8 cellular contexts compared by ENCODE assay signal in the genomic region with DNA sequence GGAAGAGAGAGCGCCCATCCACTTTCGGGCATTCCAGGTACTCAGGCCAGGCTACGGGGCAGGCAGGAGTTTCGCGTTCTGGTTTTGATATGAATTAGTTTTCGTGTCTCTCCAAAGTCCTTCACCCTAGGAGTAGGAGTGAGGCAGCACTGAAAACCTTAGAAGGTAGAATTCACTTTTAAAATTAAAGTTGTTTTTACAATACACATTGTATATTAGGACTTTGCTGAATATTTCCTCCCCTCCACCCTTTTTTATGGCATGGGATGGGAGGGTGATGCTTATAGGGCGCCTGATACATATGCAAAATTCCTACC. TPM values are rescaled to one million over a fixed set of nuclear protein-coding genes. Genes with fewer than 3 reads are reported as not detected.
DNase-seq lines count a peak whose midpoint lies in the region; ATAC-seq, FAIRE-seq and TF ChIP-seq lines count a peak whose summit lies in the region.

No MANE protein-coding gene starts in this region.

- ATAC-seq in A549 (no peak; a peak in 1 of 6 replicates), GM19467 (IDR thresholded peaks at IDR 0.05; ENCODE audit: unreplicated experiment) (no peak), HG03457 (IDR thresholded peaks at IDR 0.05; ENCODE audit: unreplicated experiment) (no peak)

- POLR2A ChIA-PET in A549 (lab: Yijun Ruan, JAX) = interaction anchor here (1.3 to 1.5 kb wide), 2 partner anchors 11 to 127 kb away, joined by 3 to 9 read pairs; no protein-coding TSS in a partner anchor

- H3K9me3 ChIP-seq in A549 (no peaks in the 10 kb centered on the region), muscle layer of duodenum (ENCODE audit: control insufficient read depth in 1 of 2, low read length in 2 of 2) (no peaks in the 10 kb centered on the region)

- H3K4me1 ChIP-seq in A549 (peaks cover 32% of the 10 kb centered on the region), muscle layer of duodenum (ENCODE audit: control insufficient read depth in 1 of 2, insufficient read depth in 2 of 2, low read length in 2 of 2) (peaks cover 7 to 12% of the 10 kb centered on the region in 2 donors)

- DNase-seq in A549 (ENCODE audit: low read depth in 1 of 2, low spot score in 1 of 2) = no peak
- DNase-seq in coronary artery (ENCODE audit: low spot score) = no peak
- DNase-seq in CD1c-positive myeloid dendritic cell (ENCODE audit: extremely low spot score) = no peak
- no peak for DNase-seq in mucosa of gallbladder (ENCODE audit: low spot score)

- CTCF ChIA-PET in A549 (lab: Yijun Ruan, JAX) = interaction anchor here (0.9 to 2.4 kb wide), 6 partner anchors 8 to 309 kb away, joined by 3 to 7 read pairs (median 4); no protein-coding TSS in a partner anchor

- peak overlapping the region; percentile 53 for H3K4me3 ChIP-seq in A549
- H3K4me3 ChIP-seq in coronary artery = peak overlapping the region; percentile 83
- H3K4me3 ChIP-seq in muscle layer of duodenum (ENCODE audit: low read depth in 1 of 2, low read length in 2 of 2) = peak overlapping the region; percentile 75 to 83

- H3K36me3 ChIP-seq in muscle layer of duodenum (ENCODE audit: control insufficient read depth in 1 of 2, insufficient read depth in 2 of 2, low read length in 2 of 2) = no peaks in the 10 kb centered on the region

- peak overlapping the region; percentile 87 for H3K4me2 ChIP-seq in A549

- WGBS in A549 (ENCODE audit: missing lambda C conversion rate) = 12% methylated on average over 6 of the region's 7 CpGs

- no peak for FAIRE-seq in A549 (lab: Jason Lieb, UNC)

- TF ChIP-seq RAD21 in A549 (conservative IDR thresholded peaks at IDR 0.05 in 1 of 2, IDR thresholded peaks at IDR 0.05 in 1 of 2) = no peak

- TF ChIP-seq POLR2A in A549 (IDR thresholded peaks at IDR 0.05; ENCODE audit: low read length) = no peak

- H3K27ac ChIP-seq in A549 (peak overlapping the region; percentile 55 to 73), coronary artery (peak overlapping the region; percentile 92 to 97), muscle layer of duodenum (ENCODE audit: low read length) (peak overlapping the region; percentile 94)

- no peak for TF ChIP-seq EP300 in A549 (IDR thresholded peaks at IDR 0.05)

- H3K4me3 Mint-ChIP-seq in IgD-negative memory B cell = peak overlapping the region in 3 of 4 donors; percentile 7 to 67 (median 62)

- TF ChIP-seq CTCF in A549 (IDR thresholded peaks at IDR 0.05) (no peak), coronary artery (IDR thresholded peaks at IDR 0.05) (no peak)

- no peak overlapping the region for H3K27ac Mint-ChIP-seq in IgD-negative memory B cell

- peaks cover 30% of the 10 kb centered on the region for H3K27me3 Mint-ChIP-seq in IgD-negative memory B cell

- peaks cover 0 to 9% (median 4%) of the 10 kb centered on the region in 3 donors for H3K4me1 Mint-ChIP-seq in IgD-negative memory B cell

- no peaks in the 10 kb centered on the region for H3K36me3 Mint-ChIP-seq in IgD-negative memory B cell

- H3K27me3 ChIP-seq in muscle layer of duodenum (ENCODE audit: low read depth, low read length) = no peaks in the 10 kb centered on the region

- H3K9me3 Mint-ChIP-seq in IgD-negative memory B cell = peaks cover 0 to 3% (median 0%) of the 10 kb centered on the region in 3 donors

TF ChIP-seq in A549, 52 proteins besides CTCF, POLR2A, EP300 and RAD21:
- no peak for TF ChIP-seq E2F6 (IDR thresholded peaks at IDR 0.05; ENCODE audit: borderline replicate concordance, low read depth)
- no peak for TF ChIP-seq FOSB (CRISPR knock-in tag; IDR thresholded peaks at IDR 0.05)
- TF ChIP-seq PHF8 (IDR thresholded peaks at IDR 0.05; ENCODE audit: borderline replicate concordance, low read depth) = no peak
- TF ChIP-seq KDM5A (IDR thresholded peaks at IDR 0.05) = no peak
- TF ChIP-seq BHLHE40 (IDR thresholded peaks at IDR 0.05; ENCODE audit: low read depth, low read length) = no peak
- TF ChIP-seq FOXS1 (CRISPR knock-in tag; IDR thresholded peaks at IDR 0.05) = no peak

RNA-seq across cellular contexts. Expression of gene ITGA1, which starts 0.7 kb away (rescaled TPM):
- polyA plus RNA-seq in A549 (2011; rRNA removed) (5.3 and 5.5 TPM in 2 replicates), A549 (2017; fragmentation: RNase III; extraction: RNeasy Plus Mini Kit Qiagen cat#74134 plus additional on column Dnase treatment) (0.89 to 2.0 TPM (median 1.5 TPM) in 3 replicates), IgD-negative memory B cell (not detected)
- polyA plus RNA-seq in A549 (2012; cell fraction: cytosol; rRNA removed) = 0.16 and 0.21 TPM in 2 replicates
- polyA plus RNA-seq in A549 (2012; cell fraction: nucleus; rRNA removed) = 0.25 and 0.37 TPM in 2 replicates
- 4.0 and 7.9 TPM in 2 replicates for polyA minus RNA-seq in A549 (2011; rRNA and poly(A)+ RNA removed)
- total RNA-seq in mucosa of gallbladder = 67.1 TPM

RNA-seq across cellular contexts. Expression of gene PELO, which starts 0.7 kb away (rescaled TPM):
- 18.9 and 20.1 TPM in 2 replicates for polyA plus RNA-seq in A549 (2011; rRNA removed)
- 13.8 and 16.2 TPM in 2 replicates for polyA plus RNA-seq in A549 (2012; cell fraction: cytosol; rRNA removed)
- polyA plus RNA-seq in A549 (2012; cell fraction: nucleus; rRNA removed) = 14.6 and 15.8 TPM in 2 replicates
- 15.6 to 16.0 TPM (median 15.6 TPM) in 3 replicates for polyA plus RNA-seq in A549 (2017; fragmentation: RNase III; extraction: RNeasy Plus Mini Kit Qiagen cat#74134 plus additional on column Dnase treatment)
- polyA minus RNA-seq in A549 (2011; rRNA and poly(A)+ RNA removed) = 27.0 and 27.4 TPM in 2 replicates
- 3.2 TPM for polyA plus RNA-seq in IgD-negative memory B cell
- 41.6 TPM for total RNA-seq in mucosa of gallbladder
